In the genomic region with DNA sequence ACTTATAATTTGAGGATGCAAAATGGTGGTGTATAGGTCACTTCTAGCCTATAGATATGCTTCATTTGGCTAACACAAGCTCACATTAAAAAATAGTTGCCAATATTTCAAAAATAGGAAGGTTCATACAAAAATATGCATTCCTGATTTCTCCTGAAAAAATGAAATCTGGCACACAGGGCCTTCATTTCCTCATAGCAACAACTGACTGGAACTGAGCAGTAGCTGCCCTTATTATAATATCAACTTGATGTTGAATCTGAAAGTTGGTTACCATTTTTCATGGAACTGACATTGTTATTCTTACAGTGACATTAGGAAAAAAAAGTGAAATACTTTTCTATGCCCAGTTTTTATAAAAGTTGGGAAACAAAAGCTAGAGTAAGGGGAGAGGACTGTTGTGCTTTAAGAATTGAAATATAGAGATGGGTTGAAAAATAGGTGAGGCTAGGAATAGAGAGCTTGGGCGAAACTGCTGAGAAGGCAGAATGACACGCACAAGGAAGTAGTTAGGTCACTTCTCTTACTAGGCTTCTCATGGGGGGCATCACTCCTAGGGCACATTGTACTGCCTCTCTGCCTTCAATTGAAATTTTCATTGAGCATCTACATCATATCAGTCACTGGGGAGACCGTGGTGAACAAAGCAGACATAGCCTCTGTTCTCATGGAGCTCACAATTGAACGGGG, we compare ENCODE assay signal across 1 cellular context.
TF ChIP-seq lines count a peak whose summit lies in the region.

No MANE protein-coding gene starts in this region.

TF ChIP-seq in HepG2, 621 proteins besides CTCF, POLR2A, EP300 and RAD21:
- TF ChIP-seq MAFF (IDR thresholded peaks at IDR 0.05; ENCODE audit: low read depth, low read length) (0 out of 2 replicates have a peak, but pooled peaks have one; percentile 28), MAFK (conservative IDR thresholded peaks at IDR 0.05 in 1 of 2, IDR thresholded peaks at IDR 0.05 in 1 of 2; ENCODE audit: low read length in 2 of 2) (peak in 1 of 2 experiments; percentile 55; a peak in 2 of 4 replicates), RFX5 (IDR thresholded peaks at IDR 0.05; ENCODE audit: low read depth, low read length) (peak; percentile 77), ZSCAN5A (CRISPR knock-in tag; IDR thresholded peaks at IDR 0.05; ENCODE audit: borderline replicate concordance) (no peak)
